18 cellular contexts compared by ENCODE assay signal in genomic region chr3:77086408-77086807, GRCh38. TPM values are rescaled to one million over a fixed set of nuclear protein-coding genes. Genes with fewer than 3 reads are reported as not detected.
"Had no signal": no experiment of that assay in that cellular context is flagged by ENCODE, and none has a peak within 500 bp of the region (broad histone marks: within the 10 kb centered on the region; RNA-seq: fewer than 3 reads in every experiment).

No MANE protein-coding gene starts in this region.

- ATAC-seq: gastrocnemius medialis; lower lobe of right lung; natural killer cell treated with Interleukin-12 subunit alpha and Interleukin-12 subunit beta and Interleukin-15 and Interleukin-18, amount 100 ng/mL, for 72 hours; right cardiac atrium had no signal

- H3K36me3 ChIP-seq: gastrocnemius medialis, left ventricle myocardium inferior, lower lobe of right lung, ovary, thyroid gland, upper lobe of left lung, uterus had no signal

- H3K27ac ChIP-seq: gastrocnemius medialis, left ventricle myocardium inferior, lower lobe of right lung, ovary, thyroid gland, upper lobe of left lung, uterus had no signal

- H3K27me3 ChIP-seq: gastrocnemius medialis, ovary, thyroid gland, upper lobe of left lung, uterus had no signal

- H3K27me3 Mint-ChIP-seq: memory B cell; natural killer cell treated with Interleukin-12 subunit alpha and Interleukin-12 subunit beta and Interleukin-15 and Interleukin-18, amount 100 ng/mL, for 72 hours had no signal

- H3K27ac Mint-ChIP-seq: memory B cell; natural killer cell treated with Interleukin-12 subunit alpha and Interleukin-12 subunit beta and Interleukin-15 and Interleukin-18, amount 100 ng/mL, for 72 hours had no signal

- DNase-seq: dermis blood vessel endothelial cell; gastrocnemius medialis; islet precursor cell; left ventricle myocardium inferior; lower lobe of right lung; midbrain; ovary; right cardiac atrium; small intestine; stimulated activated CD4-positive, alpha-beta T cell treated with anti-CD3 and anti-CD28 coated beads, Interleukin-12 subunit alpha, Interleukin-12 subunit beta, amount 100 ng/mL, for 4 hours; stimulated activated CD4-positive, alpha-beta T cell treated with anti-CD3 and anti-CD28 coated beads, Interleukin-2, amount 100 ng/mL, for 48 hours; stimulated activated naive CD4-positive, alpha-beta T cell treated with Interleukin-2 at 50 U/mL for 16 hours; thyroid gland; upper lobe of left lung; uterus had no signal

- H3K9me3 ChIP-seq: gastrocnemius medialis, left ventricle myocardium inferior, lower lobe of right lung, ovary, thyroid gland, upper lobe of left lung, uterus had no signal

- H3K4me3 Mint-ChIP-seq: memory B cell; natural killer cell treated with Interleukin-12 subunit alpha and Interleukin-12 subunit beta and Interleukin-15 and Interleukin-18, amount 100 ng/mL, for 72 hours had no signal

- H3K36me3 Mint-ChIP-seq: memory B cell; natural killer cell treated with Interleukin-12 subunit alpha and Interleukin-12 subunit beta and Interleukin-15 and Interleukin-18, amount 100 ng/mL, for 72 hours had no signal

- H3K4me1 Mint-ChIP-seq: memory B cell had no signal

- H3K4me1 ChIP-seq: gastrocnemius medialis, lower lobe of right lung, upper lobe of left lung, uterus had no signal

- H3K4me3 ChIP-seq: gastrocnemius medialis, left ventricle myocardium inferior, lower lobe of right lung, ovary, thyroid gland, upper lobe of left lung, uterus had no signal

RNA-seq across cellular contexts. Expression of gene ROBO2, which starts 46.5 kb away (rescaled TPM):
- total RNA-seq: dermis blood vessel endothelial cell; endothelial cell of umbilical vein; natural killer cell treated with Interleukin-12 subunit alpha and Interleukin-12 subunit beta and Interleukin-15 and Interleukin-18, amount 100 ng/mL, for 72 hours had no signal
- polyA plus RNA-seq: endothelial cell of umbilical vein had no signal
